In the genomic region with DNA sequence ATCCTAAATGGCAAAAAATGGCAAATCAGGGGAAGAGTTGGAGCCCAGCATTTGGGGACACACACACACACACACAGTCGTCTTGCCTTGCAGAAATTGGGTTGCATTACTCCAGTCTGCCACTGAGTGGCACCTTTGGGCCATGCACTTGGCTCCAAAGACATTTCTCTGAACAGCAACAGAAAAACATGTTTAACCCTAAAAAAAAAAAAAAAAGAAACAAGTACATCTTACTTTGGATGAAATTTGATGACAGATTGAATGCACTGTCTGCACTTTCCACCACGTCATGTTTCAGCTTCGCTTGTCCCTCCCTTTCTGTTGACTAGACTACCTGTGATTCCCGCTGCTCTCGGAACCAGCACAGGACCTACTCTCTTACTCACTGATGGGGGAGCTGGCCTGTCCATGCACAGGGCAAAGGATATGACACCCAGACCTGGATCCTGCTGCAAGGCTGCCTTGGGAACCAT, we compare ENCODE assay signal across 8 cellular contexts.
DNase-seq lines count a peak whose midpoint lies in the region; ATAC-seq and TF ChIP-seq lines count a peak whose summit lies in the region.

No MANE protein-coding gene starts in this region.

- peak overlapping the region; percentile 69 for H2BK5ac ChIP-seq in IMR-90 (ENCODE audit: low read depth, low read length, poor library complexity, severe bottlenecking)

- intact Hi-C loops in IMR-90 (cut with micrococcal nuclease) (loop anchor here (1.0 to 10.0 kb wide), 5 partner anchors 150 to 388 kb away; no protein-coding TSS in a partner anchor), Right ventricle myocardium superior (cut with DNase I) (loop anchor here (2.0 kb wide), 2 partner anchors 390 to 434 kb away; no protein-coding TSS in a partner anchor), prostate gland (cut with DNase I) (loop anchor here (1.0 to 2.0 kb wide), 2 partner anchors 388 to 432 kb away; no protein-coding TSS in a partner anchor)

- peak overlapping the region; percentile 94 for H2BK20ac ChIP-seq in IMR-90 (ENCODE audit: low read depth, low read length)

- H2AK9ac ChIP-seq in IMR-90 (replicated peaks; ENCODE audit: low read depth, low read length, poor library complexity) = peak overlapping the region; percentile 82

- peak overlapping the region; percentile 83 for H3K4ac ChIP-seq in IMR-90 (ENCODE audit: low read depth, low read length)

- H3K9me3 Mint-ChIP-seq in activated naive CD4-positive, alpha-beta T cell treated with anti-CD3 and anti-CD28 coated beads, Interleukin-2, amount 50 U/mL, for 24 hours = peaks cover 6% of the 10 kb centered on the region

- peaks cover 53% of the 10 kb centered on the region for H3K4me1 Mint-ChIP-seq in activated naive CD4-positive, alpha-beta T cell treated with anti-CD3 and anti-CD28 coated beads, Interleukin-2, amount 50 U/mL, for 24 hours

- H4K20me1 ChIP-seq in IMR-90 (ENCODE audit: insufficient read depth, low read length) = no peaks in the 10 kb centered on the region

- POLR2A ChIA-PET in IMR-90 (lab: Charles Lee; ENCODE audit: unreplicated experiment) = no interaction called here

- H2BK120ac ChIP-seq in IMR-90 (ENCODE audit: low read depth, low read length) = peak overlapping the region; percentile 86

- TF ChIP-seq CTCF in IMR-90 (conservative IDR thresholded peaks at IDR 0.05; ENCODE audit: low read depth, low read length) (peak; percentile 98), prostate gland (IDR thresholded peaks at IDR 0.05) (peak; percentile 49 to 84 (median 70))

- DNase-seq in Caki2 (ENCODE audit: low read depth) (peak; percentile 53), IMR-90 (peak; percentile 91), SK-MEL-5 (ENCODE audit: low read depth, low spot score) (peak; percentile 69), Right ventricle myocardium superior (peak; percentile 65), prostate gland (ENCODE audit: low spot score) (peak; percentile 38), cortex of kidney (lab: John Stamatoyannopoulos, UW) (no peak)

- H3K9me3 ChIP-seq in IMR-90 (ENCODE audit: control insufficient read depth, insufficient read depth, low read length) (no peaks in the 10 kb centered on the region), prostate gland (no peaks in the 10 kb centered on the region)

- in situ Hi-C loops in Caki2 (cut with HindIII; ENCODE audit: low pct_unique_long_range_greater_than_20kb, low sequenced_read_pairs) = no loop called here
- in situ Hi-C loops in IMR-90 (cut with MboI; ENCODE audit: low sequenced_read_pairs) = loop anchor here (5.0 kb wide), 1 partner anchor 390 kb away; no protein-coding TSS in a partner anchor
- in situ Hi-C loops in SK-MEL-5 (cut with HindIII; ENCODE audit: low pct_unique_long_range_greater_than_20kb, low sequenced_read_pairs) = no loop called here

- H2BK15ac ChIP-seq in IMR-90 (ENCODE audit: low read depth, low read length) = peak overlapping the region; percentile 85

- H3K36me3 ChIP-seq in IMR-90 (ENCODE audit: control insufficient read depth, insufficient read depth, low read length) (no peaks in the 10 kb centered on the region), prostate gland (no peaks in the 10 kb centered on the region)

- H3K23ac ChIP-seq in IMR-90 (ENCODE audit: low read depth, low read length) = no peak overlapping the region

- H3K27me3 Mint-ChIP-seq in activated naive CD4-positive, alpha-beta T cell treated with anti-CD3 and anti-CD28 coated beads, Interleukin-2, amount 50 U/mL, for 24 hours = no peaks in the 10 kb centered on the region

- peak overlapping the region; percentile 45 to 84 for H4K8ac ChIP-seq in IMR-90 (ENCODE audit: low read depth in 2 of 2, low read length in 2 of 2)

- 0 out of 2 replicates have a peak overlapping the region, but pooled peaks have one; percentile 11 for H3K4me2 ChIP-seq in IMR-90 (ENCODE audit: low read depth, low read length)

- peak overlapping the region; percentile 83 for H2AFZ ChIP-seq in IMR-90 (replicated peaks; ENCODE audit: low read length, poor library complexity)

- H4K91ac ChIP-seq in IMR-90 (ENCODE audit: insufficient read depth, low read depth, low read length) = peak overlapping the region; percentile 87

- no peaks in the 10 kb centered on the region for H3K9me1 ChIP-seq in IMR-90 (ENCODE audit: insufficient read depth, low read length)

- no peaks in the 10 kb centered on the region for H3K79me1 ChIP-seq in IMR-90 (ENCODE audit: low read depth in 1 of 2, low read length in 2 of 2)

- no CpG with 5 or more reads among the region's 5 CpGs for WGBS in IMR-90 (ENCODE audit: extremely low coverage in 2 of 2, insufficient read length in 1 of 2), 2 experiments
- 35% methylated on average over 5 of the region's 5 CpGs for WGBS in prostate gland

- H3K27ac ChIP-seq in IMR-90 (ENCODE audit: insufficient read depth, low read length) (peak overlapping the region; percentile 35), prostate gland (no peak overlapping the region)

- peak overlapping the region; percentile 15; the same call in 1 of the 2 replicates for H3K9ac ChIP-seq in IMR-90 (ENCODE audit: low read depth, low read length)

- peak overlapping the region; percentile 21 for H3K27ac Mint-ChIP-seq in activated naive CD4-positive, alpha-beta T cell treated with anti-CD3 and anti-CD28 coated beads, Interleukin-2, amount 50 U/mL, for 24 hours

- peak overlapping the region; percentile 84 for H4K5ac ChIP-seq in IMR-90 (ENCODE audit: low read depth, low read length)

- no peak overlapping the region for H3K4me3 ChIP-seq in IMR-90 (ENCODE audit: insufficient read depth, low read depth, low read length)
- H3K4me3 ChIP-seq in prostate gland = no peak overlapping the region

- peak overlapping the region; percentile 44; the same call in 1 of the 2 replicates for H3K14ac ChIP-seq in IMR-90 (replicated peaks; ENCODE audit: low read depth, low read length)

- H3K4me1 ChIP-seq in IMR-90 (ENCODE audit: control insufficient read depth, insufficient read depth, low read length) (peaks cover 5% of the 10 kb centered on the region), prostate gland (replicated peaks) (no peaks in the 10 kb centered on the region)

- no TSS peak for BruUV-seq in IMR-90 (replicated peaks; lab: Mats Ljungman, UMichigan)

- TF ChIP-seq RAD21 in IMR-90 (IDR thresholded peaks at IDR 0.05; ENCODE audit: low read length) = peak; percentile 99

- peak overlapping the region; percentile 77 for H3K18ac ChIP-seq in IMR-90 (ENCODE audit: low read depth, low read length)

- ATAC-seq in IMR-90 (ENCODE audit: low read depth) (peak; percentile 88), Right ventricle myocardium superior (ENCODE audit: poor library complexity) (peak; percentile 87), GM21381 (IDR thresholded peaks at IDR 0.05; ENCODE audit: unreplicated experiment) (no peak)

- CTCF ChIA-PET in IMR-90 (lab: Yijun Ruan, JAX) = interaction anchor here (0.6 to 4.6 kb wide), 19 partner anchors 12 to 496 kb away, joined by 3 to 60 read pairs (median 3); partner anchors contain the start of gene DPF3

- dilution Hi-C loops in IMR-90 (cut with HindIII; ENCODE audit: low sequenced_read_pairs, unreplicated experiment) = no loop called here

- peaks cover 4% of the 10 kb centered on the region; the same call in 1 of the 2 replicates for H3K27me3 ChIP-seq in IMR-90 (ENCODE audit: control insufficient read depth, insufficient read depth, low read length)
- H3K27me3 ChIP-seq in prostate gland (replicated peaks; ENCODE audit: insufficient read depth) = no peaks in the 10 kb centered on the region

- H3K36me3 Mint-ChIP-seq in activated naive CD4-positive, alpha-beta T cell treated with anti-CD3 and anti-CD28 coated beads, Interleukin-2, amount 50 U/mL, for 24 hours = no peaks in the 10 kb centered on the region

- H3K4me3 Mint-ChIP-seq in activated naive CD4-positive, alpha-beta T cell treated with anti-CD3 and anti-CD28 coated beads, Interleukin-2, amount 50 U/mL, for 24 hours = no peak overlapping the region

- peak overlapping the region; percentile 93 for H2AK5ac ChIP-seq in IMR-90 (ENCODE audit: low read depth, low read length)

- TF ChIP-seq POLR2A in IMR-90 (IDR thresholded peaks at IDR 0.05; ENCODE audit: low read depth, low read length) (peak; percentile 69), prostate gland (IDR thresholded peaks at IDR 0.05) (no peak)

- peak overlapping the region; percentile 41; the same call in 1 of the 2 replicates for H3K56ac ChIP-seq in IMR-90 (ENCODE audit: extremely low read depth, insufficient read depth, low read length)

TF ChIP-seq in IMR-90, 13 proteins besides CTCF, POLR2A, EP300 and RAD21:
- peak; percentile 58; the same call in 1 of the 2 replicates for TF ChIP-seq CHD1 (IDR thresholded peaks at IDR 0.05; ENCODE audit: low read depth, low read length)
- no peak for TF ChIP-seq FOS (IDR thresholded peaks at IDR 0.05; ENCODE audit: low read depth, low read length)
- peak; percentile 35; the same call in 1 of the 2 replicates for TF ChIP-seq MAZ (IDR thresholded peaks at IDR 0.05; ENCODE audit: borderline replicate concordance, low read depth, low read length)
- TF ChIP-seq CEBPB (IDR thresholded peaks at IDR 0.05; ENCODE audit: low read depth, low read length) = 0 out of 2 replicates have a peak, but pooled peaks have one; percentile 13
- no peak for TF ChIP-seq MXI1 (IDR thresholded peaks at IDR 0.05; ENCODE audit: borderline replicate concordance, low read depth, low read length)
- TF ChIP-seq SMC3 (IDR thresholded peaks at IDR 0.05; ENCODE audit: low read depth, low read length) = peak; percentile 99
- TF ChIP-seq BHLHE40 (IDR thresholded peaks at IDR 0.05; ENCODE audit: low read depth, low read length) = no peak
- TF ChIP-seq MAFK (IDR thresholded peaks at IDR 0.05; ENCODE audit: low read depth, low read length) = peak; percentile 32; the same call in 1 of the 2 replicates
- TF ChIP-seq, protein P1, sequence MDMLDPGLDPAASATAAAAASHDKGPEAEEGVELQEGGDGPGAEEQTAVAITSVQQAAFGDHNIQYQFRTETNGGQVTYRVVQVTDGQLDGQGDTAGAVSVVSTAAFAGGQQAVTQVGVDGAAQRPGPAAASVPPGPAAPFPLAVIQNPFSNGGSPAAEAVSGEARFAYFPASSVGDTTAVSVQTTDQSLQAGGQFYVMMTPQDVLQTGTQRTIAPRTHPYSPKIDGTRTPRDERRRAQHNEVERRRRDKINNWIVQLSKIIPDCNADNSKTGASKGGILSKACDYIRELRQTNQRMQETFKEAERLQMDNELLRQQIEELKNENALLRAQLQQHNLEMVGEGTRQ (IDR thresholded peaks at IDR 0.05; ENCODE audit: low read depth, low read length) = no peak
